In the genomic region with DNA sequence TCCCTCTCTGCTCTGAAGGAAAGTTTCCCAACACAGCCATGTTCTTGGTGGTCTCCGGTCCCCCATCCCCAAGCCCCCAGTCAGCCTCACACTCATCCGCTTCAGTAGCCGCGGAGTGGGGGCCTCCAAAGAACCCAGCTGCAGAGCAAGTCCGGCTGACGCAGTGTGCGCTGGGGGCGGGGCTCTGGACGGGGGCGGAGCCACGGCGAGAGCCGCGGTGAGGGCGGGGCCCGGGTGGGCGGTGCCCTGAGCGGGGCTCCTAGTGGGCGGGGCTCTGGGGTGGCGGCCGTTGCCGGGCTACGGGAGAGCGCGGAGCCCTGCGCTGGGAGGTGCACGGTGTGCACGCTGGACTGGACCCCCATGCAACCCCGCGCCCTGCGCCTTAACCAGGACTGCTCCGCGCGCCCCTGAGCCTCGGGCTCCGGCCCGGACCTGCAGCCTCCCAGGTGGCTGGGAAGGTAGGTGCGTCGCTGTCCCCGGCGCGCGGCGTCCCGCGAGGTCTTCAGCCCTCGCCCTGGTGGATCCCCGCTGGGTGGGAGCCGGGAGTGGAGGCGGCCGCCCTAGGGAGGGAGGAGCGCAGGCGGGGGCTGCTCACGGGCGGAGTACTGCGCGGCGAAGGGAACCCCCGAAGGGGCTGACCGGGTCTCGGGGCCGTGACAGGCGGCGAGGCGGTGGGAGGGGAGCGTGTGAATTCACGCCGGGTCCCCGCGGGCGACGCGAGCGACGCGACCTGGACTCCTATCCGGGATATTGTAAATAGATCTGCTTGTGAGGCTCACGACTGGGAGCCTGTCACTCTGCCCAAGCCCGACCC, we compare ENCODE assay signal across 8 cellular contexts. TPM values are rescaled to one million over a fixed set of nuclear protein-coding genes. Genes with fewer than 3 reads are reported as not detected.
DNase-seq lines count a peak whose midpoint lies in the region; ATAC-seq and TF ChIP-seq lines count a peak whose summit lies in the region.

No MANE protein-coding gene starts in this region.

- TF ChIP-seq CTCF in gastroesophageal sphincter (IDR thresholded peaks at IDR 0.05), result no peak

- DNase-seq in DMS53 treated with DMSO at 0.1 percent for 48 hours (lab: John Stamatoyannopoulos, UW; ENCODE audit: unreplicated experiment), result peak; percentile 70
- peak; percentile 47 for DNase-seq in SHP77 treated with DMSO at 0.1 percent for 48 hours (lab: John Stamatoyannopoulos, UW)
- DNase-seq in activated naive CD4-positive, alpha-beta T cell (lab: John Stamatoyannopoulos, UW), result peak; percentile 73 to 93 (median 84)
- DNase-seq in nucleus accumbens (lab: John Stamatoyannopoulos, UW), result peak in 55 of 56 donors; percentile 12 to 92 (median 74)
- peak in 47 of 49 donors; percentile 4 to 87 (median 70) for DNase-seq in substantia nigra (lab: John Stamatoyannopoulos, UW)

- H3K36me3 ChIP-seq in gastroesophageal sphincter, result no peaks in the 10 kb centered on the region

- no peaks in the 10 kb centered on the region for H3K27me3 ChIP-seq in gastroesophageal sphincter

- no peak for TF ChIP-seq RAD21 in Ishikawa (IDR thresholded peaks at IDR 0.05; ENCODE audit: low read depth)

- TF ChIP-seq EP300 in Ishikawa (IDR thresholded peaks at IDR 0.05; ENCODE audit: borderline replicate concordance), result no peak
- no peak for TF ChIP-seq EP300 in gastroesophageal sphincter (IDR thresholded peaks at IDR 0.05)

- no CpG with 5 or more reads among the region's 79 CpGs for WGBS in gastroesophageal sphincter (ENCODE audit: low coverage in 1 of 2), 2 donors

- H3K4me1 ChIP-seq in gastroesophageal sphincter, result peaks cover 0 to 26% (median 3%) of the 10 kb centered on the region in 3 donors

- H3K9me3 ChIP-seq in gastroesophageal sphincter, result no peaks in the 10 kb centered on the region

- ATAC-seq in GM21576 (IDR thresholded peaks at IDR 0.05; ENCODE audit: unreplicated experiment), result peak; percentile 82
- ATAC-seq in gastroesophageal sphincter, result peak; percentile 97

- peak; percentile 32 to 59 for TF ChIP-seq POLR2A in gastroesophageal sphincter (IDR thresholded peaks at IDR 0.05)

- H3K27ac ChIP-seq in gastroesophageal sphincter (peak overlapping the region; percentile 65 to 95 (median 91)), substantia nigra (ENCODE audit: low read depth, low read length, poor library complexity, severe bottlenecking) (peak overlapping the region; percentile 38)

- peak overlapping the region; percentile 80 to 91 for H3K4me3 ChIP-seq in gastroesophageal sphincter

TF ChIP-seq in Ishikawa, 13 proteins besides CTCF, POLR2A, EP300 and RAD21:
- TF ChIP-seq TCF12 (IDR thresholded peaks at IDR 0.05; ENCODE audit: low read depth), result 0 out of 2 replicates have a peak, but pooled peaks have one; percentile 0
- TF ChIP-seq, protein P1, sequence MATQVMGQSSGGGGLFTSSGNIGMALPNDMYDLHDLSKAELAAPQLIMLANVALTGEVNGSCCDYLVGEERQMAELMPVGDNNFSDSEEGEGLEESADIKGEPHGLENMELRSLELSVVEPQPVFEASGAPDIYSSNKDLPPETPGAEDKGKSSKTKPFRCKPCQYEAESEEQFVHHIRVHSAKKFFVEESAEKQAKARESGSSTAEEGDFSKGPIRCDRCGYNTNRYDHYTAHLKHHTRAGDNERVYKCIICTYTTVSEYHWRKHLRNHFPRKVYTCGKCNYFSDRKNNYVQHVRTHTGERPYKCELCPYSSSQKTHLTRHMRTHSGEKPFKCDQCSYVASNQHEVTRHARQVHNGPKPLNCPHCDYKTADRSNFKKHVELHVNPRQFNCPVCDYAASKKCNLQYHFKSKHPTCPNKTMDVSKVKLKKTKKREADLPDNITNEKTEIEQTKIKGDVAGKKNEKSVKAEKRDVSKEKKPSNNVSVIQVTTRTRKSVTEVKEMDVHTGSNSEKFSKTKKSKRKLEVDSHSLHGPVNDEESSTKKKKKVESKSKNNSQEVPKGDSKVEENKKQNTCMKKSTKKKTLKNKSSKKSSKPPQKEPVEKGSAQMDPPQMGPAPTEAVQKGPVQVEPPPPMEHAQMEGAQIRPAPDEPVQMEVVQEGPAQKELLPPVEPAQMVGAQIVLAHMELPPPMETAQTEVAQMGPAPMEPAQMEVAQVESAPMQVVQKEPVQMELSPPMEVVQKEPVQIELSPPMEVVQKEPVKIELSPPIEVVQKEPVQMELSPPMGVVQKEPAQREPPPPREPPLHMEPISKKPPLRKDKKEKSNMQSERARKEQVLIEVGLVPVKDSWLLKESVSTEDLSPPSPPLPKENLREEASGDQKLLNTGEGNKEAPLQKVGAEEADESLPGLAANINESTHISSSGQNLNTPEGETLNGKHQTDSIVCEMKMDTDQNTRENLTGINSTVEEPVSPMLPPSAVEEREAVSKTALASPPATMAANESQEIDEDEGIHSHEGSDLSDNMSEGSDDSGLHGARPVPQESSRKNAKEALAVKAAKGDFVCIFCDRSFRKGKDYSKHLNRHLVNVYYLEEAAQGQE (IDR thresholded peaks at IDR 0.05; ENCODE audit: low read depth), result no peak
- TF ChIP-seq EGR1 (IDR thresholded peaks at IDR 0.05), result no peak
- no peak for TF ChIP-seq NFIC (IDR thresholded peaks at IDR 0.05)
- TF ChIP-seq, protein P2, sequence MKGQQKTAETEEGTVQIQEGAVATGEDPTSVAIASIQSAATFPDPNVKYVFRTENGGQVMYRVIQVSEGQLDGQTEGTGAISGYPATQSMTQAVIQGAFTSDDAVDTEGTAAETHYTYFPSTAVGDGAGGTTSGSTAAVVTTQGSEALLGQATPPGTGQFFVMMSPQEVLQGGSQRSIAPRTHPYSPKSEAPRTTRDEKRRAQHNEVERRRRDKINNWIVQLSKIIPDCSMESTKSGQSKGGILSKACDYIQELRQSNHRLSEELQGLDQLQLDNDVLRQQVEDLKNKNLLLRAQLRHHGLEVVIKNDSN (IDR thresholded peaks at IDR 0.05), result no peak
- no peak for TF ChIP-seq YY1 (IDR thresholded peaks at IDR 0.05; ENCODE audit: low read depth)
- TF ChIP-seq CREB1 (IDR thresholded peaks at IDR 0.05; ENCODE audit: low read depth), result no peak
- TF ChIP-seq CEBPB (IDR thresholded peaks at IDR 0.05), result no peak
- peak; percentile 20; the same call in 1 of the 2 replicates for TF ChIP-seq TAF1 (IDR thresholded peaks at IDR 0.05; ENCODE audit: low read depth)
- no peak for TF ChIP-seq FOXM1 (IDR thresholded peaks at IDR 0.05; ENCODE audit: borderline replicate concordance, low read depth)
- TF ChIP-seq, protein P3, sequence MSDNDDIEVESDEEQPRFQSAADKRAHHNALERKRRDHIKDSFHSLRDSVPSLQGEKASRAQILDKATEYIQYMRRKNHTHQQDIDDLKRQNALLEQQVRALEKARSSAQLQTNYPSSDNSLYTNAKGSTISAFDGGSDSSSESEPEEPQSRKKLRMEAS (IDR thresholded peaks at IDR 0.05), result peak; percentile 45
- peak; percentile 75 for TF ChIP-seq ZBTB7A (IDR thresholded peaks at IDR 0.05; ENCODE audit: low read depth)
- no peak for TF ChIP-seq TEAD4 (IDR thresholded peaks at IDR 0.05)

RNA-seq across cellular contexts. Expression of a gene that starts 9.1 kb away (rescaled TPM):
- 10 to 100 TPM in 2 of 4 donors, 1 to 10 TPM in 2; 4.1 to 14.7 (median 8.2) TPM for total RNA-seq in gastroesophageal sphincter

Comparison
In these comparisons a context has a peak if more than half of its experiments do, and no peak if none do; other contexts are left out.
1. Peak in every context shown above with its lines: DNase-seq, ATAC-seq, H3K4me3 ChIP-seq and H3K27ac ChIP-seq.